Comparison of ENCODE assay signal across 9 cellular contexts in the genomic region with DNA sequence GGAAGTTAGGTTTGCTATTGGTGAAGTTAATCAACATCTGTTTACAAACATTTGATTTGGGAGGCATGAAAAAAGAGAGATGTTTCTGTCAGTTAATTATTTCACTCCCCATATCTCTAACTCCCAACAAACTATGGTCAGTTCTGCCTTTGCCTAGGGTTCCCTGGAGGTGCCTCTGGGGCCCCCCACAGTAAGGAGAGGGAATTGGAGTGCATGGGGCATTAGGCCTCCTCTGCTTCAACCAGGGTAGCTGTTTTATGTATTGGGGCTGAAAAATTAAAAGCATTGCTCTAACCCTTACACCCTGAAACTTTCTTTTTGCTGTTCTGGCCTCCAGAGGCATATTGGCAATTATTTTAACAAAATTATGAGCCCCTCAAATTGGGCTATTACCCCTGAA. TPM values are rescaled to one million over a fixed set of nuclear protein-coding genes. Genes with fewer than 3 reads are reported as not detected.
DNase-seq lines count a peak whose midpoint lies in the region; ATAC-seq and TF ChIP-seq lines count a peak whose summit lies in the region.
"Had no signal": no experiment of that assay in that cellular context is flagged by ENCODE, and none has a peak within 500 bp of the region (broad histone marks: within the 10 kb centered on the region; RNA-seq: fewer than 3 reads in every experiment).

No MANE protein-coding gene starts in this region.

- ATAC-seq in Panc1 (no peak), GM19452 (IDR thresholded peaks at IDR 0.05; ENCODE audit: unreplicated experiment) (no peak)
- ATAC-seq: left lung had no signal

- H3K4me3 Mint-ChIP-seq in CD14-positive monocyte, result no peak overlapping the region

- H3K36me3 ChIP-seq in Panc1 (ENCODE audit: control insufficient read depth, insufficient read depth, low read length) (no peaks in the 10 kb centered on the region), rectal smooth muscle tissue (ENCODE audit: control insufficient read depth, insufficient read depth, low read length) (no peaks in the 10 kb centered on the region)
- H3K36me3 ChIP-seq: left lung had no signal

- H3K4me3 ChIP-seq in Panc1 (ENCODE audit: low read depth in 2 of 2, low read length in 2 of 2) (no peak overlapping the region), fibroblast of mammary gland (ENCODE audit: control insufficient read depth, low read depth, low read length) (no peak overlapping the region), rectal smooth muscle tissue (ENCODE audit: low read length) (no peak overlapping the region)
- H3K4me3 ChIP-seq: left lung had no signal

- no peak for DNase-seq in CD14-positive monocyte (ENCODE audit: low spot score)
- no peak for DNase-seq in Panc1 (ENCODE audit: low read depth, low spot score)
- no peak for DNase-seq in fibroblast of mammary gland (ENCODE audit: low read depth)
- no peak for DNase-seq in activated T-cell treated with anti-CD3 and anti-CD28 coated beads, Interleukin-2, amount 50 U/mL, for 1 hour
- no peak for DNase-seq in occipital lobe (lab: John Stamatoyannopoulos, UW)
- no peak for DNase-seq in stimulated activated CD4-positive, alpha-beta T cell treated with anti-CD3 and anti-CD28 coated beads, Interleukin-15, amount 100 ng/mL, for 24 hours
- DNase-seq: left lung had no signal

- H3K9me3 Mint-ChIP-seq in CD14-positive monocyte, result no peaks in the 10 kb centered on the region

- no peaks in the 10 kb centered on the region for H3K27me3 ChIP-seq in Panc1 (ENCODE audit: control insufficient read depth, insufficient read depth, low read length)
- no peaks in the 10 kb centered on the region for H3K27me3 ChIP-seq in rectal smooth muscle tissue (ENCODE audit: control insufficient read depth, insufficient read depth, low read length)
- H3K27me3 ChIP-seq: left lung had no signal

- intact Hi-C loops in CD14-positive monocyte (cut with micrococcal nuclease), result no loop called here
- intact Hi-C loops in Panc1 (cut with micrococcal nuclease; ENCODE audit: unreplicated experiment), result no loop called here

- no peaks in the 10 kb centered on the region for H3K27me3 Mint-ChIP-seq in CD14-positive monocyte (ENCODE audit: low read depth in 3 of 3)

- peaks cover 61% of the 10 kb centered on the region for H3K4me1 Mint-ChIP-seq in CD14-positive monocyte

- no peak overlapping the region for H3K9ac ChIP-seq in rectal smooth muscle tissue (ENCODE audit: low read length)

- H3K4me1 ChIP-seq in Panc1 (ENCODE audit: control insufficient read depth, insufficient read depth, low read length) (peaks cover 73% of the 10 kb centered on the region), rectal smooth muscle tissue (ENCODE audit: control insufficient read depth, insufficient read depth, low read length) (peaks cover 62% of the 10 kb centered on the region)

- CTCF ChIA-PET in Panc1 (lab: Charles Lee), result interaction anchor here (0.6 kb wide), 1 partner anchor 228 kb away, joined by 3 read pairs; no protein-coding TSS in a partner anchor

- no peaks in the 10 kb centered on the region for H3K9me3 ChIP-seq in Panc1 (ENCODE audit: control insufficient read depth, insufficient read depth, low read depth, low read length)
- H3K9me3 ChIP-seq: left lung had no signal

- H3K36me3 Mint-ChIP-seq in CD14-positive monocyte, result peaks cover 0 to 6% of the 10 kb centered on the region in 2 donors

- POLR2A ChIA-PET in Panc1 (lab: Charles Lee), result no interaction called here

- in situ Hi-C loops in Panc1 (cut with HindIII; ENCODE audit: low pct_unique_long_range_greater_than_20kb, low sequenced_read_pairs), result no loop called here

- TF ChIP-seq CTCF in CD14-positive monocyte (IDR thresholded peaks at IDR 0.05), result peak; percentile 19
- peak; percentile 65 for TF ChIP-seq CTCF in Panc1 (IDR thresholded peaks at IDR 0.05)
- TF ChIP-seq CTCF in fibroblast of mammary gland (conservative IDR thresholded peaks at IDR 0.05; ENCODE audit: control insufficient read depth, insufficient read depth, low read depth, low read length), result peak; percentile 26

- H3K27ac ChIP-seq in Panc1 (ENCODE audit: low read length) (peak overlapping the region; percentile 100), rectal smooth muscle tissue (ENCODE audit: low read depth, low read length) (peak overlapping the region; percentile 84)

- H3K27ac Mint-ChIP-seq in CD14-positive monocyte, result no peak overlapping the region

- no TSS peak for BruUV-seq in Panc1 (replicated peaks; lab: Mats Ljungman, UMichigan)

RNA-seq across cellular contexts. Expression of gene RUSC2, which starts 32.3 kb away (rescaled TPM):
- 1 to 10 TPM; 2.2 to 3.7 TPM for polyA plus RNA-seq in CD14-positive monocyte
- 49.9 TPM for total RNA-seq in Panc1 (2021; ENCODE audit: unreplicated experiment)
- polyA plus RNA-seq in Panc1 (2012; ENCODE audit: insufficient read length), result 30.4 TPM
- 51.2 TPM for total RNA-seq in occipital lobe
